Comparison of ENCODE assay signal across 11 cellular contexts in the genomic region with DNA sequence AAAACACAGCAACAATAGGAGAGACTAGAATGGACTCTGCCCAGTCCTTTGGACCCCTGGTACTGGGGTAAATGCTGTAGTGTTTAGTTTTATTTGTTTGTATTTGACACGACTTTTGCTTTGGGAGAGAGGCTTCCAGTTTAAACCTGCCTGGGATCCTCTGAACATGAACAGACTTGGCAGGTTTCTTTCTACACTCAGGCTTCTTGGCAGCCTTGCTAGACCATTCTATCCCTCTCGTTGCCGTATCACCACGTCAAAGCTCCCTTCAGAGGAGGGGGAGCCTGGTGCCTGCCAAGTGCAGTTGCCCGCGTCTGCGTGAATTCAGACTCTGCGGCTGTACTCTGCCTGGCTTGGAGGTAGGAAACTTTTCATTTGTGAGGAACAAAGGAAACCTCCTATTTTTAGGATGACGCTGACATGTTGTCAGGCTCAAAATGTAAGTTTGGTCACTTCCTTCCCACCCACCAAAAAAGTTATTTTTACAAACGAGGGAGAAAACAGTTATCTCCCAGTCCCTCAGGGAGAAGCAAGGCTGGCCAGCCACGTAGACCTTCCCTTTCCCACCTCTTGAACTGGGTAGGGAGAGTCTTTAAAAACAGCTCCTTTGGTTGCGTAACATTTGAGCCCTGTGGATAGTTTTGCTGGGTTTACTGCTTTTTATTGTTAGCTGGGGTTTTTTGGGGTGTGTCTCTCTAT. TPM values are rescaled to one million over a fixed set of nuclear protein-coding genes. Genes with fewer than 3 reads are reported as not detected.
DNase-seq lines count a peak whose midpoint lies in the region; ATAC-seq and TF ChIP-seq lines count a peak whose summit lies in the region.
"Had no signal": no experiment of that assay in that cellular context is flagged by ENCODE, and none has a peak within 500 bp of the region (broad histone marks: within the 10 kb centered on the region; RNA-seq: fewer than 3 reads in every experiment).

No MANE protein-coding gene starts in this region.

- H3K23ac ChIP-seq in H9 (ENCODE audit: insufficient read length, low read depth, low read length), result no peak overlapping the region
- H3K23ac ChIP-seq in mesendoderm (ENCODE audit: low read length), result no peak overlapping the region

- H3K4me3 Mint-ChIP-seq in H9, result no peak overlapping the region
- H3K4me3 Mint-ChIP-seq: stimulated activated memory B cell treated with anti-CD40 and anti-IgM and Interleukin-4, amounts not matched to agents 10 μg/mL and 1 μg/mL and 100 μg/mL, for 72 hours had no signal

- H3K79me2 ChIP-seq in H9 (ENCODE audit: insufficient read depth, low read length) (peaks cover 11% of the 10 kb centered on the region; the same call in 1 of the 2 replicates), mesendoderm (ENCODE audit: control insufficient read depth, insufficient read depth, low read length) (peaks cover 8% of the 10 kb centered on the region)

- H2BK5ac ChIP-seq in H9 (ENCODE audit: insufficient read length, low read length) (no peak overlapping the region), mesendoderm (ENCODE audit: low read length) (no peak overlapping the region)

- H4K8ac ChIP-seq in H9 (replicated peaks; ENCODE audit: insufficient read length, low read depth, low read length), result no peak overlapping the region
- H4K8ac ChIP-seq in mesendoderm (ENCODE audit: low read depth, low read length), result no peak overlapping the region

- TF ChIP-seq CTCF in H9 (conservative IDR thresholded peaks at IDR 0.05) (no peak), breast epithelium (IDR thresholded peaks at IDR 0.05) (no peak), sigmoid colon (IDR thresholded peaks at IDR 0.05) (no peak)

- WGBS in H9 (ENCODE audit: extremely low coverage, insufficient read length, low lambda C conversion rate), result no CpG with 5 or more reads among the region's 12 CpGs
- WGBS in sigmoid colon, 2 donors, result 7 to 27% methylated on average over 12 of the region's 12 CpGs
- no CpG with 5 or more reads among the region's 12 CpGs for WGBS in mesendoderm (ENCODE audit: extremely low coverage, insufficient coverage, low lambda C conversion rate)

- no peak overlapping the region for H3K27ac ChIP-seq in H9 (ENCODE audit: insufficient read length, low read depth, low read length)
- H3K27ac ChIP-seq in breast epithelium, result peak overlapping the region; percentile 95 to 96
- peak overlapping the region; percentile 95 to 100 (median 98) for H3K27ac ChIP-seq in sigmoid colon
- H3K27ac ChIP-seq in mesendoderm (ENCODE audit: low read depth, low read length), result no peak overlapping the region

- H4K20me1 ChIP-seq in H9 (ENCODE audit: control insufficient read depth, insufficient read depth, insufficient read length), result no peaks in the 10 kb centered on the region

- peak; percentile 91 to 96 (median 93) for TF ChIP-seq EP300 in sigmoid colon (IDR thresholded peaks at IDR 0.05)

- H2BK20ac ChIP-seq in H9 (ENCODE audit: low read depth, low read length, poor library complexity, severe bottlenecking), result no peak overlapping the region

- no peak overlapping the region for H3K4me2 ChIP-seq in H9 (ENCODE audit: insufficient read depth, insufficient read length, low read length)
- no peak overlapping the region for H3K4me2 ChIP-seq in mesendoderm (ENCODE audit: low read length)

- H3T11ph ChIP-seq in H9 (ENCODE audit: low read length), result no peak overlapping the region

- H3K27me3 Mint-ChIP-seq in H9 (ENCODE audit: low read depth), result no peaks in the 10 kb centered on the region
- H3K27me3 Mint-ChIP-seq: stimulated activated memory B cell treated with anti-CD40 and anti-IgM and Interleukin-4, amounts not matched to agents 10 μg/mL and 1 μg/mL and 100 μg/mL, for 72 hours had no signal

- H3K4me3 ChIP-seq in breast epithelium (peak overlapping the region in 2 of 3 donors; percentile 1 to 5), sigmoid colon (peak overlapping the region in 3 of 4 donors; percentile 3 to 15 (median 8)), mesendoderm (ENCODE audit: low read length) (no peak overlapping the region)

- H3K9ac ChIP-seq in H9 (ENCODE audit: extremely low read depth, insufficient read length, low read length), result no peak overlapping the region
- H3K9ac ChIP-seq in mesendoderm (ENCODE audit: low read length), result no peak overlapping the region

- H3K36me3 ChIP-seq in breast epithelium, result no peaks in the 10 kb centered on the region
- H3K36me3 ChIP-seq in sigmoid colon, result no peaks in the 10 kb centered on the region
- no peaks in the 10 kb centered on the region for H3K36me3 ChIP-seq in mesendoderm (ENCODE audit: control insufficient read depth, insufficient read depth, low read length)

- H3K9me3 ChIP-seq in H9 (ENCODE audit: control insufficient read depth, low read depth, low read length) (no peaks in the 10 kb centered on the region), breast epithelium (no peaks in the 10 kb centered on the region), sigmoid colon (no peaks in the 10 kb centered on the region)

- intact Hi-C loops in breast epithelium (cut with DNase I; ENCODE audit: low total_unique reads) (no loop called here), sigmoid colon (cut with DNase I) (no loop called here)

- H3K27me3 ChIP-seq in H9 (ENCODE audit: insufficient read depth, low read length) (no peaks in the 10 kb centered on the region), breast epithelium (no peaks in the 10 kb centered on the region), sigmoid colon (no peaks in the 10 kb centered on the region), mesendoderm (ENCODE audit: insufficient read depth, low read length, poor library complexity) (no peaks in the 10 kb centered on the region)

- H3K27ac Mint-ChIP-seq in H9, result peak overlapping the region in 2 of 3 experiments; percentile 35 to 70; a peak in 3 of 7 replicates
- H3K27ac Mint-ChIP-seq: stimulated activated memory B cell treated with anti-CD40 and anti-IgM and Interleukin-4, amounts not matched to agents 10 μg/mL and 1 μg/mL and 100 μg/mL, for 72 hours had no signal

- no peak overlapping the region for H2BK12ac ChIP-seq in H9 (ENCODE audit: insufficient read length, low read depth, low read length)

- no peak overlapping the region for H4K5ac ChIP-seq in H9 (ENCODE audit: insufficient read length, low read depth, low read length)
- no peak overlapping the region for H4K5ac ChIP-seq in mesendoderm (ENCODE audit: low read length)

- no peaks in the 10 kb centered on the region for H3K9me3 Mint-ChIP-seq in H9
- H3K9me3 Mint-ChIP-seq: stimulated activated memory B cell treated with anti-CD40 and anti-IgM and Interleukin-4, amounts not matched to agents 10 μg/mL and 1 μg/mL and 100 μg/mL, for 72 hours had no signal

- no peak overlapping the region for H4K91ac ChIP-seq in H9 (ENCODE audit: insufficient read length, low read depth, low read length)

- no peak overlapping the region for H3K14ac ChIP-seq in H9 (ENCODE audit: insufficient read depth, low read length)

- H3K56ac ChIP-seq in H9 (ENCODE audit: insufficient read length, low read depth, low read length) (no peak overlapping the region), mesendoderm (ENCODE audit: low read length) (no peak overlapping the region)

- H2BK15ac ChIP-seq in H9 (ENCODE audit: low read depth, low read length), result no peak overlapping the region
- H2BK15ac ChIP-seq in mesendoderm (replicated peaks; ENCODE audit: low read depth), result no peak overlapping the region

- no peak overlapping the region for H2AFZ ChIP-seq in H9 (ENCODE audit: low read length)

- H3K4me1 Mint-ChIP-seq in H9, result peaks cover 22 to 25% of the 10 kb centered on the region in 2 experiments

- peaks cover 19 to 70% (median 35%) of the 10 kb centered on the region in 3 experiments for H3K36me3 Mint-ChIP-seq in H9 (ENCODE audit: insufficient read depth in 1 of 3, low read depth in 3 of 3)

- peaks cover 4% of the 10 kb centered on the region; the same call in 1 of the 2 replicates for H3K4me1 ChIP-seq in H9 (ENCODE audit: insufficient read depth, low read length)
- peaks cover 36 to 72% of the 10 kb centered on the region in 2 donors for H3K4me1 ChIP-seq in breast epithelium
- peaks cover 0 to 100% (median 97%) of the 10 kb centered on the region in 4 donors for H3K4me1 ChIP-seq in sigmoid colon
- H3K4me1 ChIP-seq in mesendoderm (ENCODE audit: control insufficient read depth, low read depth, low read length), result no peaks in the 10 kb centered on the region

- no peaks in the 10 kb centered on the region for H3K79me1 ChIP-seq in H9 (ENCODE audit: insufficient read depth, low read depth, low read length, poor library complexity, severe bottlenecking)
- H3K79me1 ChIP-seq in mesendoderm (ENCODE audit: low read length), result peaks cover 14% of the 10 kb centered on the region

- H3K4ac ChIP-seq in H9 (ENCODE audit: low read depth, low read length) (no peak overlapping the region), mesendoderm (ENCODE audit: low read depth, low read length) (no peak overlapping the region)

- DNase-seq in H9 (no peak), breast epithelium (ENCODE audit: low spot score in 2 of 2) (peak in 1 of 2 donors; percentile 79), hypothalamus (lab: John Stamatoyannopoulos, UW) (peak in 35 of 51 donors; percentile 22 to 80 (median 57)), sigmoid colon (peak; percentile 97), mesendoderm (no peak), SW480 (ENCODE audit: low spot score) (no peak)
- no peak for DNase-seq in activated effector memory CD4-positive, alpha-beta T cell treated with anti-CD3 and anti-CD28 coated beads, Interleukin-2, amount 50 U/mL, for 16 hours
- DNase-seq: activated CD4-positive, alpha-beta T cell treated with anti-CD3 and anti-CD28 coated beads, Interleukin-2, amount 50 U/mL, for 48 hours; NCI-H2107 had no signal

- H3K18ac ChIP-seq in H9 (ENCODE audit: insufficient read length, low read depth, low read length) (no peak overlapping the region), mesendoderm (ENCODE audit: low read length) (no peak overlapping the region)

- no peak for TF ChIP-seq POLR2A in breast epithelium (IDR thresholded peaks at IDR 0.05)
- TF ChIP-seq POLR2A in sigmoid colon (IDR thresholded peaks at IDR 0.05), result peak in 1 of 2 donors; percentile 9

- no peaks in the 10 kb centered on the region for H3K23me2 ChIP-seq in H9 (ENCODE audit: insufficient read length, low read depth, low read length, poor library complexity, severe bottlenecking)

- H2AK5ac ChIP-seq in H9 (ENCODE audit: insufficient read length, low read length) (no peak overlapping the region), mesendoderm (ENCODE audit: low read length) (no peak overlapping the region)

- H2BK120ac ChIP-seq in H9 (ENCODE audit: low read depth, low read length, poor library complexity, severe bottlenecking) (no peak overlapping the region), mesendoderm (ENCODE audit: low read depth, low read length) (no peak overlapping the region)

- ATAC-seq in GM19035 (IDR thresholded peaks at IDR 0.05; ENCODE audit: unreplicated experiment), result no peak
- ATAC-seq: stimulated activated memory B cell treated with anti-CD40 and anti-IgM and Interleukin-4, amounts not matched to agents 10 μg/mL and 1 μg/mL and 100 μg/mL, for 72 hours had no signal

RNA-seq across cellular contexts. Expression of a gene that starts 26.0 kb away (rescaled TPM):
- total RNA-seq in H9 (2021) (131 and 132 TPM in 2 replicates), breast epithelium (100 to 1,000 TPM in 2 of 3 donors, 10 to 100 TPM in 1; 91.1 to 436 (median 243) TPM), sigmoid colon (100 to 1,000 TPM; 240 to 453 (median 303) TPM)
- polyA plus RNA-seq in sigmoid colon, result 100 to 1,000 TPM; 180 to 548 (median 335) TPM
- polyA plus RNA-seq in mesendoderm (2013, experiment 1 of 2), result 228 TPM
- 229 TPM for polyA plus RNA-seq in mesendoderm (2013, experiment 2 of 2)

Comparison
In these comparisons a context has a peak if more than half of its experiments do, and no peak if none do; other contexts are left out.
1. DNase-seq: peak in hypothalamus (35 of 51) and sigmoid colon (single experiment); none in H9 (single experiment), activated effector memory CD4-positive, alpha-beta T cell treated with anti-CD3 and anti-CD28 coated beads, Interleukin-2, amount 50 U/mL, for 16 hours (single experiment), mesendoderm (single experiment) and SW480 (single experiment).
2. H3K27ac ChIP-seq: peak in breast epithelium (2 of 2) and sigmoid colon (4 of 4); none in H9 (single experiment) and mesendoderm (single experiment).